In the genomic region with DNA sequence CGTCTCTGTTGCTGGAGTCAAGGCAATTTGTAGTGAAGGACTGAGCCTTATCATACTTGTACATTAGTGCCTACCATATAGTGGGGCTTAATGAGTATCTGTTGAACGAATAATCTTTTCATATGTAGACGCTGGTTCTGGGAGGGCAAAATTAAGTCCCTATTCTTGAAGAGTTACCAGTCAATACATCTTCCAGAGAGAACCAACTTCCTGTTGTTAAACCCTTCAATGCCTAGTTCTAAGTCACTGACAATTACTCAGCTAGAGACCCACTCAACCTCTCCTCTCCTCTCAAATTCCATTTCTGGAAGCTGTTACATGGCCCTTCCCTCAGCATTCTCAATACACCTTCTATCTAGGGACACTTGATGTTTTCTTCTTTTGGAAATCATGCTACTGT, we compare ENCODE assay signal across 1 cellular context.
TF ChIP-seq lines count a peak whose summit lies in the region.

No MANE protein-coding gene starts in this region.

TF ChIP-seq in H1, 55 proteins besides CTCF, POLR2A, EP300 and RAD21:
- TF ChIP-seq SAP30 (IDR thresholded peaks at IDR 0.05; ENCODE audit: insufficient read depth, insufficient replicate concordance, low read length) (no peak), CBX5 (IDR thresholded peaks at IDR 0.05; ENCODE audit: low read depth, low read length) (no peak), NANOG (IDR thresholded peaks at IDR 0.05; ENCODE audit: insufficient read depth, low read depth, low read length, poor library complexity, severe bottlenecking) (no peak), ZNF274 (IDR thresholded peaks at IDR 0.05; ENCODE audit: borderline replicate concordance, extremely low read depth, low read length) (no peak), BACH1 (IDR thresholded peaks at IDR 0.05; ENCODE audit: low read length) (no peak), SP1 (IDR thresholded peaks at IDR 0.05; ENCODE audit: low read depth, low read length) (no peak), POLR2AphosphoS5 (IDR thresholded peaks at IDR 0.05; ENCODE audit: low read depth, low read length) (no peak), TAF7 (optimal IDR thresholded peaks at IDR 0.05; ENCODE audit: borderline replicate concordance, low read depth, low read length) (no peak), TBP (IDR thresholded peaks at IDR 0.05; ENCODE audit: low read depth, low read length) (no peak), TAF1 (IDR thresholded peaks at IDR 0.05; ENCODE audit: low read depth, low read length) (no peak), GTF2F1 (IDR thresholded peaks at IDR 0.05; ENCODE audit: borderline replicate concordance, low read depth, low read length) (no peak), CBX8 (IDR thresholded peaks at IDR 0.05; ENCODE audit: borderline replicate concordance, low read depth, low read length) (no peak), TCF12 (IDR thresholded peaks at IDR 0.05; ENCODE audit: low read depth, low read length) (no peak), JUN (IDR thresholded peaks at IDR 0.05; ENCODE audit: low read depth, low read length) (no peak), BCL11A (IDR thresholded peaks at IDR 0.05; ENCODE audit: low read depth in 2 of 2, low read length in 2 of 2) (no peak), RFX5 (IDR thresholded peaks at IDR 0.05; ENCODE audit: borderline replicate concordance, low read depth, low read length) (no peak), SUZ12 (IDR thresholded peaks at IDR 0.05; ENCODE audit: low read length) (no peak)
- TF ChIP-seq, protein P1, sequence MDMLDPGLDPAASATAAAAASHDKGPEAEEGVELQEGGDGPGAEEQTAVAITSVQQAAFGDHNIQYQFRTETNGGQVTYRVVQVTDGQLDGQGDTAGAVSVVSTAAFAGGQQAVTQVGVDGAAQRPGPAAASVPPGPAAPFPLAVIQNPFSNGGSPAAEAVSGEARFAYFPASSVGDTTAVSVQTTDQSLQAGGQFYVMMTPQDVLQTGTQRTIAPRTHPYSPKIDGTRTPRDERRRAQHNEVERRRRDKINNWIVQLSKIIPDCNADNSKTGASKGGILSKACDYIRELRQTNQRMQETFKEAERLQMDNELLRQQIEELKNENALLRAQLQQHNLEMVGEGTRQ (IDR thresholded peaks at IDR 0.05; ENCODE audit: low read length), result no peak
- TF ChIP-seq, protein P2, sequence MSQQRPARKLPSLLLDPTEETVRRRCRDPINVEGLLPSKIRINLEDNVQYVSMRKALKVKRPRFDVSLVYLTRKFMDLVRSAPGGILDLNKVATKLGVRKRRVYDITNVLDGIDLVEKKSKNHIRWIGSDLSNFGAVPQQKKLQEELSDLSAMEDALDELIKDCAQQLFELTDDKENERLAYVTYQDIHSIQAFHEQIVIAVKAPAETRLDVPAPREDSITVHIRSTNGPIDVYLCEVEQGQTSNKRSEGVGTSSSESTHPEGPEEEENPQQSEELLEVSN (IDR thresholded peaks at IDR 0.05), result no peak
